Comparison of ENCODE assay signal across 15 cellular contexts in the genomic region with DNA sequence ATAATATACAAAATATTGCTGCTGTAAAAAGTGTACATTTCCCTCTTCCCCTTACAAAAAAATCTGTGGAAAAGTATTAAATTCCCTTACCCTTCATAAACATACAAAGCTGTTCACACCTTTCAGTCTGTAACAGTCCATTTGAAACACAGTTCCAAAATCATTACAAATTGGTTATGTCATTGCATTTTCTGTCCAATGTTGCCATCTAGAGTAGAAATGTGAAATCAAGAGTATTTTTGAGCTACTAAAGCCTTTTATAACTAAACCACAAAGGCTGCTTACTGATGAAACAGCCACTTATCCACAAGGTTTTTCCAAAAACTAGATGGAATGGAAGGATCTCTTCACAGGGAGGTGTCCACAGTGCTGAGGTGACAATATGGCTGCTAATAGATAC.
A peak's percentile ranks its signal among the peaks of the same experiment; 100 is the strongest.
DNase-seq lines count a peak whose midpoint lies in the region; ATAC-seq and TF ChIP-seq lines count a peak whose summit lies in the region.
"Had no signal": no experiment of that assay in that cellular context is flagged by ENCODE, and none has a peak within 500 bp of the region (broad histone marks: within the 10 kb centered on the region; RNA-seq: fewer than 3 reads in every experiment).

No MANE protein-coding gene starts in this region.

- no peak overlapping the region for H3K4me3 Mint-ChIP-seq in activated CD4-positive, alpha-beta T cell treated with anti-CD3 and anti-CD28 coated beads, Interleukin-2, amount 10 ng/mL, durations not matched to agents 7 days and 5 days
- H3K4me3 Mint-ChIP-seq: activated CD8-positive, alpha-beta T cell treated with anti-CD3 and anti-CD28 coated beads for 36 hours; CD4-positive, alpha-beta memory T cell had no signal

- TF ChIP-seq CTCF in PC-3 (conservative IDR thresholded peaks at IDR 0.05; ENCODE audit: low read depth, low read length) = peak; percentile 47

- ATAC-seq in PC-3 = no peak
- ATAC-seq: activated CD8-positive, alpha-beta T cell treated with anti-CD3 and anti-CD28 coated beads for 36 hours; activated naive CD4-positive, alpha-beta T cell treated with anti-CD3 and anti-CD28 coated beads, Interleukin-2, amount 50 U/mL, for 72 hours had no signal

- H3K4me2 ChIP-seq in PC-3 (ENCODE audit: low read length) = no peak overlapping the region

- no peak overlapping the region for H3K27ac Mint-ChIP-seq in activated CD4-positive, alpha-beta T cell treated with anti-CD3 and anti-CD28 coated beads, Interleukin-2, amount 10 ng/mL, durations not matched to agents 7 days and 5 days
- H3K27ac Mint-ChIP-seq: activated CD8-positive, alpha-beta T cell treated with anti-CD3 and anti-CD28 coated beads for 36 hours had no signal

- H4K20me1 ChIP-seq in PC-3 (ENCODE audit: low read length) = no peaks in the 10 kb centered on the region; the same call in none of the 2 replicates

- no peaks in the 10 kb centered on the region for H3K27me3 Mint-ChIP-seq in activated CD4-positive, alpha-beta T cell treated with anti-CD3 and anti-CD28 coated beads, Interleukin-2, amount 10 ng/mL, durations not matched to agents 7 days and 5 days
- H3K27me3 Mint-ChIP-seq: activated CD8-positive, alpha-beta T cell treated with anti-CD3 and anti-CD28 coated beads for 36 hours; CD4-positive, alpha-beta memory T cell had no signal

- H3K4me1 ChIP-seq in PC-3 (ENCODE audit: insufficient read depth, low read length) = peaks cover 8% of the 10 kb centered on the region

- H2AFZ ChIP-seq in PC-3 (ENCODE audit: low read length) = no peak overlapping the region

- no peaks in the 10 kb centered on the region for H3K9me3 ChIP-seq in PC-3 (ENCODE audit: low read length)

- no peak overlapping the region for H3K9ac ChIP-seq in PC-3 (ENCODE audit: low read length)

- peaks cover 66% of the 10 kb centered on the region for H3K36me3 ChIP-seq in PC-3 (ENCODE audit: low read depth, low read length)

- H3K27me3 ChIP-seq in PC-3 (ENCODE audit: low read length) = no peaks in the 10 kb centered on the region

- BruUV-seq in PC-3 (replicated peaks; lab: Mats Ljungman, UMichigan) = no TSS peak

- intact Hi-C loops in PC-3 (cut with micrococcal nuclease) = no loop called here

- CTCF ChIA-PET in PC-3 (lab: Charles Lee) = interaction anchor here (0.6 kb wide), 1 partner anchor 43 kb away, joined by 3 read pairs; no protein-coding TSS in a partner anchor
- CTCF ChIA-PET in activated CD4-positive, alpha-beta T cell treated with anti-CD3 and anti-CD28 coated beads, Interleukin-2, amount 10 ng/mL, durations not matched to agents 7 days and 5 days (lab: Charles Lee) = no interaction called here

- H3K36me3 Mint-ChIP-seq in activated CD4-positive, alpha-beta T cell treated with anti-CD3 and anti-CD28 coated beads, Interleukin-2, amount 10 ng/mL, durations not matched to agents 7 days and 5 days (ENCODE audit: low read depth) = peaks cover 48% of the 10 kb centered on the region

- peak; percentile 32 for DNase-seq in Ammon's horn (ENCODE audit: low spot score)
- DNase-seq in H4 (ENCODE audit: low spot score) = peak; percentile 20
- no peak for DNase-seq in PC-3
- DNase-seq in inferior parietal cortex (ENCODE audit: extremely low spot score) = peak; percentile 55
- DNase-seq in activated CD4-positive, alpha-beta T cell treated with anti-CD3 and anti-CD28 coated beads, Interleukin-2, amount 10 ng/mL, durations not matched to agents 7 days and 5 days = no peak
- no peak for DNase-seq in activated CD4-positive, alpha-beta T cell treated with anti-CD3 and anti-CD28 coated beads for 4 hours
- DNase-seq in NCI-H2081 treated with DMSO at 0.1 percent for 48 hours (lab: John Stamatoyannopoulos, UW) = no peak
- no peak for DNase-seq in occipital lobe (lab: John Stamatoyannopoulos, UW)
- DNase-seq: activated CD8-positive, alpha-beta T cell treated with anti-CD3 and anti-CD28 coated beads for 36 hours; CD4-positive, alpha-beta memory T cell; Karpas-422; posterior cingulate gyrus; stimulated activated CD4-positive, alpha-beta T cell treated with anti-CD3 and anti-CD28 coated beads, Interleukin-2, amount 100 ng/mL, for 24 hours; stimulated activated naive CD4-positive, alpha-beta T cell had no signal

- H3K4me3 ChIP-seq in PC-3 (ENCODE audit: low read length) = no peak overlapping the region

- H3K79me2 ChIP-seq in PC-3 (ENCODE audit: low read length) = no peaks in the 10 kb centered on the region

- no peaks in the 10 kb centered on the region for H3K9me2 ChIP-seq in PC-3 (replicated peaks; ENCODE audit: low read length)

- H3F3A ChIP-seq in PC-3 (ENCODE audit: low read length, unreplicated experiment) = no peaks in the 10 kb centered on the region

- POLR2A ChIA-PET in PC-3 (lab: Charles Lee; ENCODE audit: unreplicated experiment) = interaction anchor here (0.6 kb wide), 1 partner anchor 34 kb away, joined by 3 read pairs; no protein-coding TSS in a partner anchor
- POLR2A ChIA-PET in activated CD4-positive, alpha-beta T cell treated with anti-CD3 and anti-CD28 coated beads, Interleukin-2, amount 10 ng/mL, durations not matched to agents 7 days and 5 days (lab: Charles Lee) = no interaction called here

- no peak overlapping the region for H3K27ac ChIP-seq in PC-3 (ENCODE audit: low read length)

- peaks cover 4% of the 10 kb centered on the region for H3K4me1 Mint-ChIP-seq in activated CD4-positive, alpha-beta T cell treated with anti-CD3 and anti-CD28 coated beads, Interleukin-2, amount 10 ng/mL, durations not matched to agents 7 days and 5 days

- no peaks in the 10 kb centered on the region for H3K9me3 Mint-ChIP-seq in activated CD4-positive, alpha-beta T cell treated with anti-CD3 and anti-CD28 coated beads, Interleukin-2, amount 10 ng/mL, durations not matched to agents 7 days and 5 days
- H3K9me3 Mint-ChIP-seq: activated CD8-positive, alpha-beta T cell treated with anti-CD3 and anti-CD28 coated beads for 36 hours; activated naive CD4-positive, alpha-beta T cell treated with anti-CD3 and anti-CD28 coated beads, Interleukin-2, amount 50 U/mL, for 72 hours had no signal

Comparison
In these comparisons a context has a peak if more than half of its experiments do, and no peak if none do; other contexts are left out.
1. DNase-seq: peak in Ammon's horn (single experiment), H4 (single experiment) and inferior parietal cortex (single experiment); none in PC-3 (single experiment), activated CD4-positive, alpha-beta T cell treated with anti-CD3 and anti-CD28 coated beads, Interleukin-2, amount 10 ng/mL, durations not matched to agents 7 days and 5 days (single experiment), activated CD4-positive, alpha-beta T cell treated with anti-CD3 and anti-CD28 coated beads for 4 hours (0 of 2), NCI-H2081 treated with DMSO at 0.1 percent for 48 hours (single experiment) and occipital lobe (single experiment).